Comparison of ENCODE assay signal across 10 cellular contexts in the genomic region with DNA sequence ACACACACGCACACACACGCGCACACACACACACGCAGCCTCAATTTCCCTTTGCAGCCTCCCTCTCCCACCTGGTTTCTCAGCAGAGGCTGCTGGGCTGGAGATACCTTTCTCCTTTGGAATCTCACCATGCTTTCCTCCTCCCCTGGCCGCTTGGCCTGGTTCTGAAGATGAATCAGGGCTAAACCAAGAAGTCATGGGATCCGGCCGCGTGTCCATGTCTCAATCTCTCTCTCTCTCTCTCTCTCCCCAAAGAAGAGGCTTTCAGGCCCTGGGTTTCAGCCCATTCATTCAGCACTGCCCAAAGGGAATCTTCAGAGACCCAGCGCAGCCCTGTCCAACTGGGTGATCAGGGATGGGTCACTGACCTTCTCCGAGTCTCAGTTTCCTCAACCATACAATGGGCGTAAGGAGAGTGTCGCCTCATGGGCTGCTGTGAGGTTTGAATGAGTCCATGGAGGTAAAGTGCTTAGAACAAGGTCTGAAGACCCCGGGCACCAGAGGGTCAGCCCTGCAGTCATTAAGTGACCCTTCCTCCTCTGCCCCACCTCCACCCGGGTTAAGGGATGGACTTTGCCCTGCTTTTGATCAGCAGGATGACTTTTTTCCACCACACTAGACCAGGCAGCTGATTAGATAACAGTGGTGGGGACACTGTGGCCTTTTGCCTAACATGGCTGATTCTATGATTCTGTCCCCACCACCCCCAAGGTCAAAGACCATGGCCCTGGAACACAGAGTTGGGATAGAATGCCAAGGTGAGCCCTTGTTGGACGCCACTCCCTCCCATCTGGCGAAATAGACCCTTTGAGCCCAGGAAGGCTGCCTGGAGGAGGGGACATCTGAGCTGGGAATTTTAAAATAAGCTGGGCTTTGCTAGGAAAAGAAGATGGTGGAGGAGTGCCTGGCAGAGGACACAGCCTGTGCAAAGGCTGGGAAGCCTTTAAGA.
"Had no signal": no experiment of that assay in that cellular context is flagged by ENCODE, and none has a peak within 500 bp of the region (broad histone marks: within the 10 kb centered on the region; RNA-seq: fewer than 3 reads in every experiment).

No MANE protein-coding gene starts in this region.

- H3K36me3 Mint-ChIP-seq: naive B cell had no signal

- H3K4me3 Mint-ChIP-seq: naive B cell; stimulated activated naive CD8-positive, alpha-beta T cell treated with anti-CD3 and anti-CD28 coated beads, Interleukin-15, Interleukin-2, amounts not matched to agents 100 ng/mL and 50 ng/mL, for 24 hours had no signal

- DNase-seq: activated CD4-positive, alpha-beta T cell treated with anti-CD3 and anti-CD28 coated beads, Interleukin-2, amount 50 U/mL, for 4 hours; activated naive CD4-positive, alpha-beta T cell treated with Interleukin-2 at 50 U/mL for 16 hours; activated T-cell treated with anti-CD3 and anti-CD28 coated beads for 4 hours; naive B cell; retina; upper lobe of left lung had no signal

- H3K27ac ChIP-seq: cardiac muscle cell, skin epidermis, suprapubic skin, upper lobe of left lung had no signal

- H3K27me3 ChIP-seq: cardiac muscle cell, suprapubic skin, upper lobe of left lung had no signal

- H3K27me3 Mint-ChIP-seq: naive B cell; stimulated activated naive CD8-positive, alpha-beta T cell treated with anti-CD3 and anti-CD28 coated beads, Interleukin-15, Interleukin-2, amounts not matched to agents 100 ng/mL and 50 ng/mL, for 24 hours had no signal

- H3K9me3 Mint-ChIP-seq: naive B cell; stimulated activated naive CD8-positive, alpha-beta T cell treated with anti-CD3 and anti-CD28 coated beads, Interleukin-15, Interleukin-2, amounts not matched to agents 100 ng/mL and 50 ng/mL, for 24 hours had no signal

- H3K4me3 ChIP-seq: cardiac muscle cell, skin epidermis, suprapubic skin, upper lobe of left lung had no signal

- H3K27ac Mint-ChIP-seq: stimulated activated naive CD8-positive, alpha-beta T cell treated with anti-CD3 and anti-CD28 coated beads, Interleukin-15, Interleukin-2, amounts not matched to agents 100 ng/mL and 50 ng/mL, for 24 hours had no signal

- H3K4me1 ChIP-seq: suprapubic skin, upper lobe of left lung had no signal

- H3K9me3 ChIP-seq: suprapubic skin, upper lobe of left lung had no signal

- H3K36me3 ChIP-seq: cardiac muscle cell, suprapubic skin, upper lobe of left lung had no signal
